In genomic region chr10:80506189-80506575, GRCh38 we compare ENCODE assay signal across 9 cellular contexts. TPM values are rescaled to one million over a fixed set of nuclear protein-coding genes. Genes with fewer than 3 reads are reported as not detected.
DNase-seq lines count a peak whose midpoint lies in the region; ATAC-seq and TF ChIP-seq lines count a peak whose summit lies in the region.
"Had no signal": no experiment of that assay in that cellular context is flagged by ENCODE, and none has a peak within 500 bp of the region (broad histone marks: within the 10 kb centered on the region; RNA-seq: fewer than 3 reads in every experiment).

No MANE protein-coding gene starts in this region.

- no peak for TF ChIP-seq CTCF in nephron (IDR thresholded peaks at IDR 0.05; ENCODE audit: unreplicated experiment in 3 of 3)

- intact Hi-C loops in CD4-positive, alpha-beta memory T cell (cut with micrococcal nuclease), result no loop called here
- intact Hi-C loops in dendritic cell treated with granulocyte-macrophage colony-stimulating factor and Interleukin-4, amounts not matched to agents 40 ng/mL and 50 ng/mL, for 4 days (cut with micrococcal nuclease), result loop anchor here (5.0 kb wide), 1 partner anchor 124 kb away; no protein-coding TSS in a partner anchor

- H3K27me3 Mint-ChIP-seq in CD4-positive, alpha-beta memory T cell, result no peaks in the 10 kb centered on the region
- no peaks in the 10 kb centered on the region for H3K27me3 Mint-ChIP-seq in dendritic cell treated with granulocyte-macrophage colony-stimulating factor and Interleukin-4, amounts not matched to agents 40 ng/mL and 50 ng/mL, for 4 days
- peaks cover 3% of the 10 kb centered on the region for H3K27me3 Mint-ChIP-seq in nephron (ENCODE audit: low read depth)

- peak overlapping the region; percentile 51 for H3K27ac ChIP-seq in CD4-positive, alpha-beta memory T cell (ENCODE audit: low read depth, low read length)

- peak overlapping the region in 6 of 7 donors; percentile 59 to 92 (median 74) for H3K27ac Mint-ChIP-seq in CD4-positive, alpha-beta memory T cell
- H3K27ac Mint-ChIP-seq in dendritic cell treated with granulocyte-macrophage colony-stimulating factor and Interleukin-4, amounts not matched to agents 40 ng/mL and 50 ng/mL, for 4 days, result peak overlapping the region; percentile 81
- peak overlapping the region; percentile 85 to 93 (median 92) for H3K27ac Mint-ChIP-seq in nephron

- H3K4me1 Mint-ChIP-seq in CD4-positive, alpha-beta memory T cell, result peaks cover 57 to 79% (median 65%) of the 10 kb centered on the region in 4 donors
- H3K4me1 Mint-ChIP-seq in dendritic cell treated with granulocyte-macrophage colony-stimulating factor and Interleukin-4, amounts not matched to agents 40 ng/mL and 50 ng/mL, for 4 days (ENCODE audit: low read depth), result peaks cover 71% of the 10 kb centered on the region
- H3K4me1 Mint-ChIP-seq in nephron, result peaks cover 68% of the 10 kb centered on the region

- no peak for ATAC-seq in GM18909 (IDR thresholded peaks at IDR 0.05; ENCODE audit: poor library complexity, unreplicated experiment)

- CTCF ChIA-PET in CD4-positive, alpha-beta memory T cell (lab: Charles Lee; ENCODE audit: partially characterized antibody), result interaction anchor here (0.8 to 21.6 kb wide), 28 partner anchors 8 to 157 kb away, joined by 3 to 814 read pairs (median 5); partner anchors contain the start of genes PRXL2A and TSPAN14

- H3K27me3 ChIP-seq in CD4-positive, alpha-beta memory T cell (ENCODE audit: insufficient read depth, low read length), result no peaks in the 10 kb centered on the region

- POLR2A ChIA-PET in CD4-positive, alpha-beta memory T cell (lab: Charles Lee; ENCODE audit: partially characterized antibody), result interaction anchor here (0.9 to 11.7 kb wide), 6 partner anchors 14 to 123 kb away, joined by 3 to 713 read pairs (median 10); partner anchors contain the start of gene TSPAN14

- peaks cover 52% of the 10 kb centered on the region for H3K36me3 ChIP-seq in CD4-positive, alpha-beta memory T cell (ENCODE audit: insufficient read depth, low read length)

- H3K4me3 Mint-ChIP-seq in CD4-positive, alpha-beta memory T cell, result no peak overlapping the region
- H3K4me3 Mint-ChIP-seq in dendritic cell treated with granulocyte-macrophage colony-stimulating factor and Interleukin-4, amounts not matched to agents 40 ng/mL and 50 ng/mL, for 4 days, result no peak overlapping the region
- no peak overlapping the region for H3K4me3 Mint-ChIP-seq in nephron

- DNase-seq in CD4-positive, alpha-beta memory T cell, result no peak
- DNase-seq in NCI-H226, result peak; percentile 86
- DNase-seq in stimulated activated CD4-positive, alpha-beta T cell treated with anti-CD3 and anti-CD28 coated beads, Interleukin-1b, Interleukin-23, amount 100 ng/mL, for 48 hours, result no peak
- no peak for DNase-seq in NCI-H2196 treated with DMSO at 0.1 percent for 48 hours (lab: John Stamatoyannopoulos, UW; ENCODE audit: unreplicated experiment)
- no peak for DNase-seq in foreskin melanocyte
- DNase-seq: NCI-H2171 had no signal

- H3K9me3 ChIP-seq in CD4-positive, alpha-beta memory T cell (ENCODE audit: control insufficient read depth in 1 of 2, low read length in 2 of 2), result no peaks in the 10 kb centered on the region

- H3K9me3 Mint-ChIP-seq in CD4-positive, alpha-beta memory T cell, result no peaks in the 10 kb centered on the region
- no peaks in the 10 kb centered on the region for H3K9me3 Mint-ChIP-seq in dendritic cell treated with granulocyte-macrophage colony-stimulating factor and Interleukin-4, amounts not matched to agents 40 ng/mL and 50 ng/mL, for 4 days
- H3K9me3 Mint-ChIP-seq in nephron, result no peaks in the 10 kb centered on the region

- peaks cover 33 to 69% of the 10 kb centered on the region in 2 donors for H3K36me3 Mint-ChIP-seq in CD4-positive, alpha-beta memory T cell
- H3K36me3 Mint-ChIP-seq in dendritic cell treated with granulocyte-macrophage colony-stimulating factor and Interleukin-4, amounts not matched to agents 40 ng/mL and 50 ng/mL, for 4 days (ENCODE audit: low read depth), result peaks cover 87% of the 10 kb centered on the region
- peaks cover 34% of the 10 kb centered on the region for H3K36me3 Mint-ChIP-seq in nephron (ENCODE audit: low read depth)

- H3K4me3 ChIP-seq in CD4-positive, alpha-beta memory T cell (ENCODE audit: low read length in 2 of 2), result no peak overlapping the region

- peaks cover 54% of the 10 kb centered on the region for H3K4me1 ChIP-seq in CD4-positive, alpha-beta memory T cell (ENCODE audit: insufficient read depth, low read length)

RNA-seq across cellular contexts. Expression of gene SH2D4B, which starts 31.5 kb away (rescaled TPM):
- total RNA-seq in CD4-positive, alpha-beta memory T cell, result under 1 TPM; 0.17 TPM
- polyA plus RNA-seq in CD4-positive, alpha-beta memory T cell, result not detected

RNA-seq across cellular contexts. Expression of gene TSPAN14, which starts 52.1 kb away (rescaled TPM):
- 100 to 1,000 TPM; 151 to 153 TPM for total RNA-seq in CD4-positive, alpha-beta memory T cell
- polyA plus RNA-seq in CD4-positive, alpha-beta memory T cell, result 100 to 1,000 TPM; 148 to 246 TPM
